1 cellular context compared by ENCODE assay signal in genomic region chr13:100381595-100382224, GRCh38.
TF ChIP-seq lines count a peak whose summit lies in the region.

No MANE protein-coding gene starts in this region.

TF ChIP-seq in GM23338, 12 proteins besides CTCF, POLR2A, EP300 and RAD21 (continued from another document):
- TF ChIP-seq REST (IDR thresholded peaks at IDR 0.05; ENCODE audit: unreplicated experiment) (no peak), NANOG (IDR thresholded peaks at IDR 0.05; ENCODE audit: borderline replicate concordance) (no peak), POLR2AphosphoS5 (IDR thresholded peaks at IDR 0.05; ENCODE audit: low read depth) (no peak), CREB1 (CRISPR knock-in tag; IDR thresholded peaks at IDR 0.05; ENCODE audit: low read depth) (no peak), EZH2 (IDR thresholded peaks at IDR 0.05; ENCODE audit: low read depth, unreplicated experiment) (no peak), JUNB (IDR thresholded peaks at IDR 0.05; ENCODE audit: unreplicated experiment) (no peak), ZNF331 (CRISPR knock-in tag; IDR thresholded peaks at IDR 0.05; ENCODE audit: low read depth) (no peak), STAT1 (IDR thresholded peaks at IDR 0.05; ENCODE audit: unreplicated experiment) (no peak), ZNF114 (CRISPR knock-in tag; IDR thresholded peaks at IDR 0.05) (no peak)
